1 cellular context compared by ENCODE assay signal in the genomic region with DNA sequence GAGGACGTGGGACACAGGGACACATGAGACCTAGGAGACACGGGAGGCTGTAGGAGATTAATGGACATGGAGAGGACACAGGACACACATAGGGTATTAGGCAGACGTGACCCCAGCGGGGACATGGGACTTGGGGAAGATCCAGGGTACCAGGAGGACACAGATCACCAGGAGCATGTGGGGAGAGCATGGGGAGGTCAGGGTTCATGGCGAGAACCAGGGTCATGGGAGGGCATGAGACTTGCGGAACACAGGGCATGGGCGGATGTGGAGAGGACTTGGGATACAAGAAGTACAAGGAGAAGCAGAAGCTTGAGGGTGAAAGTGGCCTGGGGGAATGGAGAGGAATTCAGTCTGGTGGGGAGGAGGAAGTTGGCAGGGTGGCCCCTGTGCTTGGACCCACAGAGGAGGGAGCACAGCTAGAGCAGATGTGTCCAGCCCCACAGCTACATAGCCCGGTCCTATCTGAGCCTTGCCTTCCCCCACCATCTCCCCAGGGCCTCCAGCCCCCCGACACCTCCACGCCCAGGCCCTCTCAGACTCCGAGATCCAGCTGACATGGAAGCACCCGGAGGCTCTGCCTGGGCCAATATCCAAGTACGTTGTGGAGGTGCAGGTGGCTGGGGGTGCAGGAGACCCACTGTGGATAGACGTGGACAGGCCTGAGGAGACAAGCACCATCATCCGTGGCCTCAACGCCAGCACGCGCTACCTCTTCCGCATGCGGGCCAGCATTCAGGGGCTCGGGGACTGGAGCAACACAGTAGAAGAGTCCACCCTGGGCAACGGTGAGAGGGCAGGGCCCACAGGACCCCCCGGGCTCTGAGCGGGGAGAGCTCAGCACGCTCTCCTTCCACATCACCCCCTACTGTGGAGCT.
TF ChIP-seq lines count a peak whose summit lies in the region.

No MANE protein-coding gene starts in this region.

TF ChIP-seq in K562, 482 proteins besides CTCF, POLR2A, EP300 and RAD21:
- TF ChIP-seq, protein P1, sequence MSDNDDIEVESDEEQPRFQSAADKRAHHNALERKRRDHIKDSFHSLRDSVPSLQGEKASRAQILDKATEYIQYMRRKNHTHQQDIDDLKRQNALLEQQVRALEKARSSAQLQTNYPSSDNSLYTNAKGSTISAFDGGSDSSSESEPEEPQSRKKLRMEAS (CRISPR knock-in tag; IDR thresholded peaks at IDR 0.05), result 0 out of 2 replicates have a peak, but pooled peaks have one; percentile 15
- TF ChIP-seq HDAC3 (IDR thresholded peaks at IDR 0.05; ENCODE audit: borderline replicate concordance, partially characterized antibody) (no peak), GMEB1 (CRISPR knock-in tag; IDR thresholded peaks at IDR 0.05) (no peak)
